Comparison of ENCODE assay signal across 1 cellular context in the genomic region with DNA sequence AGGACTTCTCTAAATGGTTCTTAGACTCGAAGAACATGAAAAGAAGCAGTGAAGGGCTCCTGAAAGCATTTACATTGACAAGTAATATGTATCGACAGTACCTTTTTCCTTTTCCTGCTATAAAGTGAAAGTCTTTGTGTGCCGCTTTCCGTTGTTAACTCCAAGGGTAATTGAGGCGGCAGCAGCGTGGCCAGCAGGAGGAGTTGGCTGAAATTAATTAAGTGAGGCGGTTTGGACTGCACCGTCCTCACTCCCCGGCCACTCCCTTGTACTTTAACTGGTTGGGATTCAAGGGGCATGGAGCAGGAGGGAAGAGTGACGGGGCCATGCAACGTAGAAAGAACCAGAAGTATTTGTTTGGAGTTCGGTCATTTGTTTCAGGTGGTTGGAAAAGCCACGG.
TF ChIP-seq lines count a peak whose summit lies in the region.

No MANE protein-coding gene starts in this region.

TF ChIP-seq in WTC11, 78 proteins besides CTCF, POLR2A, EP300 and RAD21:
- TF ChIP-seq STAT6 (CRISPR knock-in tag; conservative IDR thresholded peaks at IDR 0.05; ENCODE audit: low read depth): no peak
